ENCODE assay signal across 8 cellular contexts in the genomic region with DNA sequence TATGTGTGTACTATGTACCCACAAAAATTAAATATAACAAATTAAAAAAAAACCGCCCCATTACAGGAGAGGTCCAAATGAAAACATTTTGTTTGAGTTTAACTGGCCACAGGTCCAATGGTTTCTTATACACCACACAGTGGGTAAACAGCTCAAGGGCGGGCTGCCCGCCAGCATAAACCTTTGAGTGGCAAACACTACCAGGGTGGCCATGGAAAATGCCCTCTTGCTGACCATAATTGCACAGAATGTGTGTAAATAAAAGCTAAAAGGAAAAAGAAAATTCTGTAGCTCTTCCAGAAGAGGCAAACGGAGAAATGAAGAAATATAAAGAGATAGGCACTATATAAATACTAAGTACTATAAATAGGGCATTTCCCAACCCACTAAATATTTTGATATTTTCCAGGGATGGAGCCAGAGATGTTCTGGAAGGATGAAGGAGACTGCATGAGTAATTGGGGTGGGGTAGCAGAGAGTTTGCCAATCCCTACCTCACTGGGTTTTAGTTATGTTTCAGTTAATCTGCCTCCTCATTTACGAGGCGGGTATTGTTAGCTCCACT. TPM values are rescaled to one million over a fixed set of nuclear protein-coding genes. Genes with fewer than 3 reads are reported as not detected.
A peak's percentile ranks its signal among the peaks of the same experiment; 100 is the strongest.
DNase-seq lines count a peak whose midpoint lies in the region; ATAC-seq, FAIRE-seq and TF ChIP-seq lines count a peak whose summit lies in the region.

No MANE protein-coding gene starts in this region.

- no peak for TF ChIP-seq RAD21 in HepG2 (CRISPR knock-in tag; IDR thresholded peaks at IDR 0.05)

- H3K4me1 ChIP-seq in HUES64 (ENCODE audit: insufficient read depth, low read length) (peaks cover 6% of the 10 kb centered on the region; the same call in 1 of the 2 replicates), HepG2 (ENCODE audit: insufficient read depth, low read length) (peaks cover 34% of the 10 kb centered on the region)

- H3K79me2 ChIP-seq in HepG2 (ENCODE audit: insufficient read depth, low read length): peaks cover 30% of the 10 kb centered on the region

- TF ChIP-seq EP300 in HepG2 (IDR thresholded peaks at IDR 0.05; ENCODE audit: low read depth in 2 of 2, low read length in 2 of 2) (no peak), HepG2 (CRISPR knock-in tag; IDR thresholded peaks at IDR 0.05; ENCODE audit: borderline replicate concordance) (no peak)

- H3K9me3 Mint-ChIP-seq in brain: peaks cover 0 to 2% (median 0%) of the 10 kb centered on the region in 5 experiments
- no peaks in the 10 kb centered on the region for H3K9me3 Mint-ChIP-seq in type B pancreatic cell

- ATAC-seq in HepG2: no peak
- ATAC-seq in GM18868 (IDR thresholded peaks at IDR 0.05; ENCODE audit: unreplicated experiment): no peak
- ATAC-seq in GM21717 (IDR thresholded peaks at IDR 0.05; ENCODE audit: unreplicated experiment): no peak

- CTCF ChIA-PET in HepG2 (lab: Yijun Ruan, JAX; ENCODE audit: low intra/inter-chr PET ratio, low total read pairs): no interaction called here

- H3K9me3 ChIP-seq in HUES64 (ENCODE audit: insufficient read depth, low read depth, low read length) (no peaks in the 10 kb centered on the region), HepG2 (ENCODE audit: low read length) (no peaks in the 10 kb centered on the region)

- peak overlapping the region; percentile 97 for H3K4me2 ChIP-seq in HepG2 (ENCODE audit: low read depth, low read length)

- H3K4me3 ChIP-seq in HUES64 (ENCODE audit: low read length) (peak overlapping the region; percentile 80), HepG2 (replicated peaks in 1 of 3; ENCODE audit: insufficient read depth in 1 of 3, low read depth in 2 of 3, low read length in 3 of 3) (peak overlapping the region; percentile 70 to 85 (median 70); a peak in 5 of 6 replicates)

- intact Hi-C loops in HepG2 (cut with micrococcal nuclease; ENCODE audit: unreplicated experiment): no loop called here

- H3K27me3 ChIP-seq in HUES64 (ENCODE audit: insufficient read depth, low read length) (no peaks in the 10 kb centered on the region), HepG2 (ENCODE audit: control insufficient read depth in 1 of 2, insufficient read depth in 2 of 2, low read length in 2 of 2) (peaks cover 0 to 3% of the 10 kb centered on the region in 2 experiments; a peak in 1 of 5 replicates)

- peak overlapping the region; percentile 95 to 98 (median 97) for H3K4me3 Mint-ChIP-seq in brain
- peak overlapping the region; percentile 98 for H3K4me3 Mint-ChIP-seq in type B pancreatic cell

- peak overlapping the region; percentile 60 for H2AFZ ChIP-seq in HepG2 (ENCODE audit: low read length)

- peak overlapping the region; percentile 97 for H3K9ac ChIP-seq in HUES64 (ENCODE audit: low read depth, low read length)
- peak overlapping the region; percentile 93 for H3K9ac ChIP-seq in HepG2 (ENCODE audit: insufficient read depth, low read depth, low read length)

- DNase-seq in AG08396 (ENCODE audit: low spot score): peak; percentile 31
- DNase-seq in HepG2 (ENCODE audit: low spot score): no peak
- DNase-seq in type B pancreatic cell (ENCODE audit: extremely low spot score, unreplicated experiment): no peak
- no peak for DNase-seq in kidney tubule cell (ENCODE audit: low spot score)

- no peak for FAIRE-seq in HepG2 (lab: Jason Lieb, UNC)

- H3K27me3 Mint-ChIP-seq in brain (peaks cover 7% of the 10 kb centered on the region), type B pancreatic cell (peaks cover 4% of the 10 kb centered on the region)

- no peak for TF ChIP-seq POLR2A in HepG2 (IDR thresholded peaks at IDR 0.05; ENCODE audit: insufficient read depth in 1 of 2, low read depth in 2 of 2, low read length in 2 of 2)

- POLR2A ChIA-PET in HepG2 (lab: Yijun Ruan, JAX): interaction anchor here (0.6 kb wide), 1 partner anchor 8 kb away, joined by 3 read pairs; no protein-coding TSS in a partner anchor

- TF ChIP-seq CTCF in brain (conservative IDR thresholded peaks at IDR 0.05): no peak
- no peak for TF ChIP-seq CTCF in HepG2 (CRISPR knock-in tag; IDR thresholded peaks at IDR 0.05)
- no peak for TF ChIP-seq CTCF in type B pancreatic cell (conservative IDR thresholded peaks at IDR 0.05)

- H3K27ac Mint-ChIP-seq in brain (peak overlapping the region; percentile 98 to 100 (median 99)), type B pancreatic cell (peak overlapping the region; percentile 99)

- H4K20me1 ChIP-seq in HepG2 (ENCODE audit: insufficient read depth, low read length): peaks cover 23% of the 10 kb centered on the region

- peaks cover 20% of the 10 kb centered on the region for H3K36me3 Mint-ChIP-seq in brain
- peaks cover 4% of the 10 kb centered on the region for H3K36me3 Mint-ChIP-seq in type B pancreatic cell

- in situ Hi-C loops in HepG2 (cut with HindIII; ENCODE audit: extremely low pct_ligation_motif_present, low pct_unique_long_range_greater_than_20kb): no loop called here

- 88% methylated on average over 5 of the region's 6 CpGs for WGBS in HUES64
- WGBS in HepG2 (ENCODE audit: low lambda C conversion rate): 77% methylated on average over 6 of the region's 6 CpGs

- peaks cover 45% of the 10 kb centered on the region for H3K4me1 Mint-ChIP-seq in brain
- peaks cover 22% of the 10 kb centered on the region for H3K4me1 Mint-ChIP-seq in type B pancreatic cell (ENCODE audit: unreplicated experiment)

- H3K36me3 ChIP-seq in HUES64 (ENCODE audit: insufficient read depth, low read length) (peaks cover 8% of the 10 kb centered on the region), HepG2 (replicated peaks in 1 of 2; ENCODE audit: control insufficient read depth in 1 of 2, insufficient read depth in 2 of 2, low read length in 2 of 2) (peaks cover 0 to 7% of the 10 kb centered on the region in 2 experiments; a peak in 2 of 5 replicates)

- BruUV-seq in HepG2 (replicated peaks; lab: Mats Ljungman, UMichigan): no TSS peak

- H3K27ac ChIP-seq in HUES64 (ENCODE audit: low read depth, low read length) (no peak overlapping the region; the same call in 1 of the 2 replicates), HepG2 (ENCODE audit: extremely low read length, insufficient read depth, low read length) (no peak overlapping the region)

TF ChIP-seq in HepG2, 621 proteins besides CTCF, POLR2A, EP300 and RAD21 (continues in another document):
- no peak for TF ChIP-seq MXD4 (CRISPR knock-in tag; IDR thresholded peaks at IDR 0.05)
- TF ChIP-seq ZNF652 (CRISPR knock-in tag; IDR thresholded peaks at IDR 0.05; ENCODE audit: borderline replicate concordance, low read depth): no peak

RNA-seq across cellular contexts. Expression of a gene that starts 1.1 kb away (rescaled TPM):
- 24.3 TPM for polyA plus RNA-seq in HUES64 (2013, experiment 1 of 2)
- polyA plus RNA-seq in HUES64 (2013, experiment 2 of 2): 27.6 TPM
- polyA plus RNA-seq in brain (ENCODE audit: insufficient read depth, low read depth, low replicate concordance) (22.8 TPM), HepG2 (2011; rRNA removed) (8.5 and 11.0 TPM in 2 replicates)
- total RNA-seq in HepG2 (2016; rRNA removed; fragmentation: Illumina TruSeq; extraction: Trizol) (34.2 and 54.5 TPM in 2 replicates), type B pancreatic cell (ENCODE audit: low replicate concordance) (23.3 and 28.7 TPM in 2 replicates)
- 3.6 and 4.7 TPM in 2 replicates for total RNA-seq in HepG2 (2016; cell fraction: cytosol; rRNA removed; fragmentation: Illumina TruSeq; extraction: Trizol; ENCODE audit: low read depth)
- 33.7 and 54.6 TPM in 2 replicates for total RNA-seq in HepG2 (2016; cell fraction: insoluble cytoplasmic fraction; rRNA removed; fragmentation: Illumina TruSeq; extraction: Trizol)
- 9.5 and 11.3 TPM in 2 replicates for total RNA-seq in HepG2 (2016; cell fraction: membrane; rRNA removed; fragmentation: Illumina TruSeq; extraction: Trizol)
- 28.9 and 29.6 TPM in 2 replicates for total RNA-seq in HepG2 (2016; cell fraction: nucleus; rRNA removed; fragmentation: Illumina TruSeq; extraction: Trizol)
- 5.3 and 7.0 TPM in 2 replicates for polyA plus RNA-seq in HepG2 (2011; cell fraction: cytosol; rRNA removed)
- 4.6 and 4.7 TPM in 2 replicates for polyA plus RNA-seq in HepG2 (2011; cell fraction: nucleus; rRNA removed)
- polyA plus RNA-seq in HepG2 (2012): 11.9 and 15.6 TPM in 2 replicates
- polyA plus RNA-seq in HepG2 (2016; cell fraction: cytosol; fragmentation: Illumina TruSeq; extraction: Trizol; ENCODE audit: low read depth): 1.3 and 1.5 TPM in 2 replicates
- polyA plus RNA-seq in HepG2 (2016; cell fraction: insoluble cytoplasmic fraction; fragmentation: Illumina TruSeq; extraction: Trizol; ENCODE audit: low read depth): 36.3 and 37.4 TPM in 2 replicates
- 2.6 and 3.2 TPM in 2 replicates for polyA plus RNA-seq in HepG2 (2016; cell fraction: membrane; fragmentation: Illumina TruSeq; extraction: Trizol; ENCODE audit: low read depth)
- 17.6 and 18.0 TPM in 2 replicates for polyA plus RNA-seq in HepG2 (2016; cell fraction: nucleus; fragmentation: Illumina TruSeq; extraction: Trizol; ENCODE audit: insufficient read depth, low read depth)
- polyA minus RNA-seq in HepG2 (2011; rRNA and poly(A)+ RNA removed; ENCODE audit: low replicate concordance): 8.3 and 17.7 TPM in 2 replicates
- polyA minus RNA-seq in HepG2 (2011; cell fraction: cytosol; rRNA and poly(A)+ RNA removed): 14.9 and 15.7 TPM in 2 replicates
- polyA minus RNA-seq in HepG2 (2011; cell fraction: nucleus; rRNA and poly(A)+ RNA removed): 32.6 and 34.1 TPM in 2 replicates

RNA-seq across cellular contexts. Expression of a gene that starts 44.0 kb away (rescaled TPM):
- not detected for polyA plus RNA-seq in HUES64 (2013, experiment 1 of 2)
- polyA plus RNA-seq in HUES64 (2013, experiment 2 of 2): not detected
- polyA plus RNA-seq in brain (ENCODE audit: insufficient read depth, low read depth, low replicate concordance) (not detected), HepG2 (2011; rRNA removed) (not detected in 2 replicates)
- total RNA-seq in HepG2 (2016; rRNA removed; fragmentation: Illumina TruSeq; extraction: Trizol) (not detected in 2 replicates), type B pancreatic cell (ENCODE audit: low replicate concordance) (not detected in 2 replicates)
- not detected in 2 replicates for total RNA-seq in HepG2 (2016; cell fraction: cytosol; rRNA removed; fragmentation: Illumina TruSeq; extraction: Trizol; ENCODE audit: low read depth)
- not detected in 2 replicates for total RNA-seq in HepG2 (2016; cell fraction: insoluble cytoplasmic fraction; rRNA removed; fragmentation: Illumina TruSeq; extraction: Trizol)
- total RNA-seq in HepG2 (2016; cell fraction: membrane; rRNA removed; fragmentation: Illumina TruSeq; extraction: Trizol): not detected in 2 replicates
- total RNA-seq in HepG2 (2016; cell fraction: nucleus; rRNA removed; fragmentation: Illumina TruSeq; extraction: Trizol): not detected in 2 replicates
- polyA plus RNA-seq in HepG2 (2011; cell fraction: cytosol; rRNA removed): not detected in 2 replicates
- not detected in 2 replicates for polyA plus RNA-seq in HepG2 (2011; cell fraction: nucleus; rRNA removed)
- not detected in 2 replicates for polyA plus RNA-seq in HepG2 (2012)
- not detected in 2 replicates for polyA plus RNA-seq in HepG2 (2016; cell fraction: cytosol; fragmentation: Illumina TruSeq; extraction: Trizol; ENCODE audit: low read depth)
- not detected in 2 replicates for polyA plus RNA-seq in HepG2 (2016; cell fraction: insoluble cytoplasmic fraction; fragmentation: Illumina TruSeq; extraction: Trizol; ENCODE audit: low read depth)
- not detected in 2 replicates for polyA plus RNA-seq in HepG2 (2016; cell fraction: membrane; fragmentation: Illumina TruSeq; extraction: Trizol; ENCODE audit: low read depth)
- polyA plus RNA-seq in HepG2 (2016; cell fraction: nucleus; fragmentation: Illumina TruSeq; extraction: Trizol; ENCODE audit: insufficient read depth, low read depth): not detected in 2 replicates
- polyA minus RNA-seq in HepG2 (2011; rRNA and poly(A)+ RNA removed; ENCODE audit: low replicate concordance): not detected in 2 replicates
- not detected in 2 replicates for polyA minus RNA-seq in HepG2 (2011; cell fraction: cytosol; rRNA and poly(A)+ RNA removed)
- polyA minus RNA-seq in HepG2 (2011; cell fraction: nucleus; rRNA and poly(A)+ RNA removed): not detected in 2 replicates
